In genomic region chr6:49517919-49518318, GRCh38 we compare ENCODE assay signal across 12 cellular contexts. TPM values are rescaled to one million over a fixed set of nuclear protein-coding genes. Genes with fewer than 3 reads are reported as not detected.
"Had no signal": no experiment of that assay in that cellular context is flagged by ENCODE, and none has a peak within 500 bp of the region (broad histone marks: within the 10 kb centered on the region; RNA-seq: fewer than 3 reads in every experiment).

No MANE protein-coding gene starts in this region.

- H3K9ac ChIP-seq: GM23248 had no signal

- DNase-seq: GM23248, GOT3, H7, H9, HCEC 1CT, HFFc6 had no signal

- ATAC-seq: GM23338, HCT116 had no signal

- H3K9me3 ChIP-seq: HAP-1 had no signal

- H3K36me3 ChIP-seq: HAP-1 had no signal

- H3K27ac ChIP-seq: GM23248 had no signal

- H2AFZ ChIP-seq: GM23248, GM23338 had no signal

- H3K4me1 ChIP-seq: HAP-1 had no signal

- H3K4me2 ChIP-seq: GM23338 had no signal

- FAIRE-seq: H1, H54 had no signal

- H3K4me3 ChIP-seq: GM23248, GM23338, HAP-1 had no signal

RNA-seq across cellular contexts. Expression of gene GLYATL3, which starts 18.2 kb away (rescaled TPM):
- total RNA-seq: GM23248, GM23338, H1, H4, H7, H9, HFFc6 had no signal
- polyA plus RNA-seq: GM23248, GM23338, H1 had no signal

RNA-seq across cellular contexts. Expression of gene C6orf141, which starts 32.5 kb away (rescaled TPM):
- total RNA-seq: GM23248, HFFc6 had no signal
- polyA plus RNA-seq: GM23248 had no signal
